Comparison of ENCODE assay signal across 28 cellular contexts in the genomic region with DNA sequence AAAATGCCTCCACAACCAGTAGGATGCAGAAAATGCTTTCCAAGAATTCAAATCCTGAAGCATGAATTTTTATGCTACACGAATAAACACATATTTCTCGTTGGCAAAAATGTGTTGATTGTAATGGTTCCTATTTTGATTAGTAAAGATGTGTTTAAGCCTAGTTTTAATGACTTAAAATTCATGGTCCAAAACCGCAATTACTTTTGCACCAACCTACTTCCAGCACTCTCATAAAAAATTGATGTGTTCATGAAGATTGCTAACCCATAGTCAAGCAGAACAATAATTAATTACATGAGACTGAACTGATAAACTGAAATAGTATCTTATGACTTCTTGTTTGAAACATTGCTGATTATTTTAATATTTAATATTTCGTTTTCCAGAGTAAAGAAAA.
"Had no signal": no experiment of that assay in that cellular context is flagged by ENCODE, and none has a peak within 500 bp of the region (broad histone marks: within the 10 kb centered on the region; RNA-seq: fewer than 3 reads in every experiment).

No MANE protein-coding gene starts in this region.

- H3K9me3 ChIP-seq: colonic mucosa, esophagus muscularis mucosa, esophagus squamous epithelium, gastrocnemius medialis, gastroesophageal sphincter, heart left ventricle, heart right ventricle had no signal

- H3K27me3 ChIP-seq: colonic mucosa, dorsolateral prefrontal cortex, esophagus muscularis mucosa, esophagus squamous epithelium, foreskin keratinocyte, gastrocnemius medialis, gastroesophageal sphincter, heart left ventricle, heart right ventricle had no signal

- ATAC-seq: effector memory CD8-positive, alpha-beta T cell; esophagus mucosa; foreskin keratinocyte; gastrocnemius medialis; gastroesophageal sphincter; heart left ventricle; heart right ventricle had no signal

- FAIRE-seq: colon, endometrium, endothelial cell of umbilical vein, frontal cortex had no signal

- DNase-seq: colonic mucosa; cortex of kidney; dermis blood vessel endothelial cell; dorsolateral prefrontal cortex; effector CD4-positive, alpha-beta T cell; effector CD8-positive, alpha-beta T cell; effector memory CD4-positive, alpha-beta T cell; effector memory CD8-positive, alpha-beta T cell; endodermal cell; erythroblast; esophagus squamous epithelium; foreskin fibroblast; foreskin keratinocyte; foreskin melanocyte; gastrocnemius medialis; glutamatergic neuron; head of caudate nucleus; heart left ventricle; heart right ventricle had no signal

- H3K27ac ChIP-seq: colonic mucosa, coronary artery, dorsolateral prefrontal cortex, epithelial cell of prostate, esophagus muscularis mucosa, esophagus squamous epithelium, foreskin keratinocyte, gastrocnemius medialis, gastroesophageal sphincter, heart left ventricle, heart right ventricle had no signal

- H3K4me1 ChIP-seq: colonic mucosa, esophagus muscularis mucosa, esophagus squamous epithelium, foreskin keratinocyte, gastrocnemius medialis, gastroesophageal sphincter, heart left ventricle, heart right ventricle had no signal

- H3K4me3 ChIP-seq: colonic mucosa, coronary artery, dorsolateral prefrontal cortex, esophagus muscularis mucosa, esophagus squamous epithelium, gastrocnemius medialis, gastroesophageal sphincter, heart left ventricle, heart right ventricle had no signal

- H3K36me3 ChIP-seq: colonic mucosa, esophagus muscularis mucosa, esophagus squamous epithelium, gastrocnemius medialis, gastroesophageal sphincter, heart left ventricle, heart right ventricle had no signal
